In genomic region chr2:180959787-180960186, GRCh38 we compare ENCODE assay signal across 20 cellular contexts.
"Had no signal": no experiment of that assay in that cellular context is flagged by ENCODE, and none has a peak within 500 bp of the region (broad histone marks: within the 10 kb centered on the region; RNA-seq: fewer than 3 reads in every experiment).

No MANE protein-coding gene starts in this region.

- DNase-seq: dermis blood vessel endothelial cell; esophagus squamous epithelium; foreskin fibroblast; glutamatergic neuron; immature natural killer cell; left ventricle myocardium inferior; mesenchymal stem cell; midbrain; nucleus accumbens; ovary; small intestine; stimulated activated CD4-positive, alpha-beta T cell treated with anti-CD3 and anti-CD28 coated beads, Interleukin-12 subunit alpha, Interleukin-12 subunit beta, amount 100 ng/mL, for 4 hours; stimulated activated naive CD4-positive, alpha-beta T cell treated with Interleukin-2 at 50 U/mL for 16 hours; trophoblast cell had no signal

- H3K4me3 ChIP-seq: esophagus squamous epithelium, gastroesophageal sphincter, left ventricle myocardium inferior, lung, neural progenitor cell, ovary, right atrium auricular region had no signal

- ATAC-seq: gastroesophageal sphincter; natural killer cell treated with Interleukin-12 subunit alpha and Interleukin-12 subunit beta and Interleukin-15 and Interleukin-18, amount 100 ng/mL, for 72 hours had no signal

- FAIRE-seq: keratinocyte, small intestine had no signal
